8 cellular contexts compared by ENCODE assay signal in the genomic region with DNA sequence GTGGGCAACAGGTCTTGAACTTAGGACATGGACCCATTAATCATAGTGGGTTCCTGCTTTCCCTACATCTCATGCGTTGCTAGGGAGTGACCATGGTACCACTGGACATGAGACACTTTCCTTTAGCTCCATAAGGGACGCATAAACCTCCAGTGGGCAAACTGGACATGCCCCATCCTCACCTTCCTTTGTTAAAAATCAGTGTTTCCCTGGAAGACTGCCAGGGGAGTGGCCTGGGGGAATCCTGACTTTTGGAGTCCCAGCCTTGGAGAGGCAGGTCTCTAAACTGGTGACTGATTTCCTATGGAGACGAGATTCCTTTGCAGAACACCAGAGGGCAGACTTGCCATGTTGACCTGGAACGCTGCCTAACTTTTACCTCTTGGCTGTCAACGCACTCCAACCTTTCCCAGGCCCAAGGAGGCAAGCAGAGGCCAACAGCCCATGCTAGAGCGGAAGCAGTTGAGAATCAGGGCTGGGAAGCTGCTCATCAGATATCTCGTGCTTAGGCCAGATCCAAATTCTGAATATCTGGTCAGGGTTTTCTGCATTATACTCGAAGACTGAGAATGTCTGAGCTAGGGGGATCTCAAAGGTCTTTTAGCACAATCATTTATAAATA. TPM values are rescaled to one million over a fixed set of nuclear protein-coding genes. Genes with fewer than 3 reads are reported as not detected.
DNase-seq lines count a peak whose midpoint lies in the region; TF ChIP-seq lines count a peak whose summit lies in the region.

No MANE protein-coding gene starts in this region.

- peaks cover 3% of the 10 kb centered on the region for H3K4me1 ChIP-seq in DOHH2 (ENCODE audit: control insufficient read depth, low read length)

- no peaks in the 10 kb centered on the region for H3K9me2 ChIP-seq in DOHH2 (replicated peaks; ENCODE audit: control insufficient read depth, low read length)

- DNase-seq in HFFc6 (peak; percentile 36), NCI-H345 (lab: John Stamatoyannopoulos, UW) (peak; percentile 18), dorsolateral prefrontal cortex (peak in 5 of 10 donors; percentile 54 to 76 (median 59)), lung microvascular endothelial cell (ENCODE audit: low read depth in 2 of 2) (peak; percentile 72 to 78), cortex of kidney (lab: John Stamatoyannopoulos, UW) (no peak)
- DNase-seq in activated CD4-positive, alpha-beta T cell treated with anti-CD3 and anti-CD28 coated beads, Interleukin-2, amount 10 ng/mL, durations not matched to agents 24 days and 14 days = peak; percentile 88
- peak; percentile 29 to 36 for DNase-seq in stimulated activated CD8-positive, alpha-beta memory T cell treated with anti-CD3 and anti-CD28 coated beads, Interleukin-7, amount 100 ng/mL, for 4 hours (ENCODE audit: low read depth in 2 of 2)

- H3K27me3 Mint-ChIP-seq in HFFc6 (ENCODE audit: insufficient read depth) = peaks cover 9% of the 10 kb centered on the region
- no peaks in the 10 kb centered on the region for H3K27me3 Mint-ChIP-seq in activated CD4-positive, alpha-beta T cell treated with anti-CD3 and anti-CD28 coated beads, Interleukin-2, amount 10 ng/mL, durations not matched to agents 24 days and 14 days

- intact Hi-C loops in activated CD4-positive, alpha-beta T cell treated with anti-CD3 and anti-CD28 coated beads, Interleukin-2, amount 10 ng/mL, durations not matched to agents 24 days and 14 days (cut with micrococcal nuclease) = loop anchor here (1.0 kb wide), 2 partner anchors 8 to 99 kb away; no protein-coding TSS in a partner anchor
- intact Hi-C loops in dorsolateral prefrontal cortex (cut with DNase I) = loop anchor here (5.0 to 10.0 kb wide), 2 partner anchors 85 to 98 kb away; a partner anchor contains a TSS

- H3K4me3 ChIP-seq in DOHH2 (ENCODE audit: low read length) = no peak overlapping the region
- H3K4me3 ChIP-seq in dorsolateral prefrontal cortex = no peak overlapping the region

- H3K27ac Mint-ChIP-seq in HFFc6 = no peak overlapping the region
- peak overlapping the region; percentile 49 for H3K27ac Mint-ChIP-seq in activated CD4-positive, alpha-beta T cell treated with anti-CD3 and anti-CD28 coated beads, Interleukin-2, amount 10 ng/mL, durations not matched to agents 24 days and 14 days

- no peaks in the 10 kb centered on the region for H3K36me3 ChIP-seq in DOHH2 (ENCODE audit: control insufficient read depth, low read length)

- peaks cover 30% of the 10 kb centered on the region for H3K4me1 Mint-ChIP-seq in HFFc6 (ENCODE audit: low read depth)
- H3K4me1 Mint-ChIP-seq in activated CD4-positive, alpha-beta T cell treated with anti-CD3 and anti-CD28 coated beads, Interleukin-2, amount 10 ng/mL, durations not matched to agents 24 days and 14 days = peaks cover 29% of the 10 kb centered on the region

- H3K79me2 ChIP-seq in DOHH2 (ENCODE audit: control insufficient read depth, low read length) = no peaks in the 10 kb centered on the region

- no peaks in the 10 kb centered on the region for H4K20me1 ChIP-seq in DOHH2 (ENCODE audit: control insufficient read depth, insufficient read depth, low read depth, low read length)

- H3K27me3 ChIP-seq in DOHH2 (ENCODE audit: control insufficient read depth, low read length) (no peaks in the 10 kb centered on the region), dorsolateral prefrontal cortex (no peaks in the 10 kb centered on the region)

- peak; percentile 81 for TF ChIP-seq CTCF in DOHH2 (IDR thresholded peaks at IDR 0.05; ENCODE audit: low read depth, low read length, poor library complexity, severe bottlenecking)
- peak; percentile 88 for TF ChIP-seq CTCF in HFFc6 (IDR thresholded peaks at IDR 0.05)
- peak; percentile 54 to 87 (median 76) for TF ChIP-seq CTCF in dorsolateral prefrontal cortex (IDR thresholded peaks at IDR 0.05 in 54 of 56, conservative IDR thresholded peaks at IDR 0.05 in 2 of 56; ENCODE audit: low read depth in 1 of 56, partially characterized antibody in 56 of 56)

- no peaks in the 10 kb centered on the region for H3K9me3 ChIP-seq in DOHH2 (ENCODE audit: control insufficient read depth, insufficient read depth, low read length)

- H3K4me3 Mint-ChIP-seq in HFFc6 = no peak overlapping the region
- H3K4me3 Mint-ChIP-seq in activated CD4-positive, alpha-beta T cell treated with anti-CD3 and anti-CD28 coated beads, Interleukin-2, amount 10 ng/mL, durations not matched to agents 24 days and 14 days = no peak overlapping the region

- H3K27ac ChIP-seq in DOHH2 (ENCODE audit: low read depth, low read length) = no peak overlapping the region
- peak overlapping the region in 2 of 59 donors; percentile 3 to 15 for H3K27ac ChIP-seq in dorsolateral prefrontal cortex

- no peaks in the 10 kb centered on the region for H3F3A ChIP-seq in DOHH2 (ENCODE audit: control insufficient read depth, insufficient read depth)

- 0 out of 2 replicates have a peak, but pooled peaks cover 4% of the 10 kb centered on the region for H3K36me3 Mint-ChIP-seq in HFFc6 (ENCODE audit: low read depth)
- H3K36me3 Mint-ChIP-seq in activated CD4-positive, alpha-beta T cell treated with anti-CD3 and anti-CD28 coated beads, Interleukin-2, amount 10 ng/mL, durations not matched to agents 24 days and 14 days (ENCODE audit: low read depth) = no peaks in the 10 kb centered on the region

- no peak overlapping the region for H3K4me2 ChIP-seq in DOHH2 (ENCODE audit: low read length)

- H3K9me3 Mint-ChIP-seq in HFFc6 = no peaks in the 10 kb centered on the region; the same call in 1 of the 2 replicates
- no peaks in the 10 kb centered on the region for H3K9me3 Mint-ChIP-seq in activated CD4-positive, alpha-beta T cell treated with anti-CD3 and anti-CD28 coated beads, Interleukin-2, amount 10 ng/mL, durations not matched to agents 24 days and 14 days

RNA-seq across cellular contexts. Expression of a gene that starts 2.6 kb away (rescaled TPM):
- total RNA-seq in HFFc6 (2021; fragmentation: NEBNext Ultra II Directional; extraction: Animal tissue kit (Norgen Biotek cat#: 25700)) = not detected
- 2.7 and 2.9 TPM in 2 replicates for total RNA-seq in activated CD4-positive, alpha-beta T cell treated with anti-CD3 and anti-CD28 coated beads, Interleukin-2, amount 10 ng/mL, durations not matched to agents 24 days and 14 days
- total RNA-seq in dorsolateral prefrontal cortex = under 1 TPM in 41 of 120 experiments, not detected in 79; 0.06 to 0.38 (median 0.17) TPM
- not detected in 2 replicates for total RNA-seq in lung microvascular endothelial cell

RNA-seq across cellular contexts. Expression of a gene that starts 36.4 kb away (rescaled TPM):
- total RNA-seq in HFFc6 (2021; fragmentation: NEBNext Ultra II Directional; extraction: Animal tissue kit (Norgen Biotek cat#: 25700)) = 10 to 100 TPM; 10.5 to 18.2 (median 12.5) TPM
- 40.5 and 43.1 TPM in 2 replicates for total RNA-seq in activated CD4-positive, alpha-beta T cell treated with anti-CD3 and anti-CD28 coated beads, Interleukin-2, amount 10 ng/mL, durations not matched to agents 24 days and 14 days
- total RNA-seq in dorsolateral prefrontal cortex = 10 to 100 TPM; 10.1 to 52.4 (median 18.1) TPM
- total RNA-seq in lung microvascular endothelial cell = 7.6 and 10.5 TPM in 2 replicates
